In the genomic region with DNA sequence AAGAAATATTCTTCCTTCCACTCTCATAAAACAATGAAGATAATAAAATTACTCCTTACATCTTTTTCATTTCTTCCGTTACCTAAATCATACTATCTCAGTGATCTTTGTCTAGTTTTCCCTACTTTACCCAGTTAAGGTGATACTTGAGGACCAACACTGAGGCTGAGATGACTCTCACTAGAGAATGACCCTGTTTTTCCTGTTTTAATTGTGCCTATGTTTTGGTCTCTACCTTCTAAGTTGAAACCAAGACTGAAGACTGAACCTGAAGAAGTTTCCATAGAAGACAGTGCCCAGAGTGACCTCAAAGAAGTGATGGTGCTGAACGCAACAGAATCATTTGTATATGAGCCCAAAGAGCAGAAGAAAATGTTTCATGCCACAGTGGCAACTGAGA, we compare ENCODE assay signal across 13 cellular contexts. TPM values are rescaled to one million over a fixed set of nuclear protein-coding genes. Genes with fewer than 3 reads are reported as not detected.
"Had no signal": no experiment of that assay in that cellular context is flagged by ENCODE, and none has a peak within 500 bp of the region (broad histone marks: within the 10 kb centered on the region; RNA-seq: fewer than 3 reads in every experiment).

No MANE protein-coding gene starts in this region.

- H3K9me3 ChIP-seq: colonic mucosa, gastrocnemius medialis, heart right ventricle, left lung, sigmoid colon had no signal

- H3K27me3 ChIP-seq: colonic mucosa, gastrocnemius medialis, heart right ventricle, left lung, sigmoid colon had no signal

- H3K27ac ChIP-seq: colonic mucosa, gastrocnemius medialis, heart right ventricle, left lung, sigmoid colon, SK-N-MC had no signal

- H3K4me1 ChIP-seq: colonic mucosa, gastrocnemius medialis had no signal

- H3K4me3 ChIP-seq: colonic mucosa, gastrocnemius medialis, heart right ventricle, left lung, sigmoid colon, SK-N-MC had no signal

- ATAC-seq: gastrocnemius medialis, heart right ventricle, left lung had no signal

- H3K36me3 ChIP-seq: colonic mucosa, gastrocnemius medialis had no signal

- DNase-seq: activated CD4-positive, CD25-positive, alpha-beta regulatory T cell; colonic mucosa; effector CD4-positive, alpha-beta T cell; gastrocnemius medialis; heart right ventricle; left lung; sigmoid colon; stimulated activated CD4-positive, alpha-beta T cell treated with anti-CD3 and anti-CD28 coated beads, Interleukin-2, amount 100 ng/mL, for 24 hours had no signal

RNA-seq across cellular contexts. Expression of gene AIM2, which starts 25.1 kb away (rescaled TPM):
- total RNA-seq: fibroblast of lung, gastrocnemius medialis, osteocyte, pulmonary artery endothelial cell had no signal
- polyA plus RNA-seq: fibroblast of lung had no signal

RNA-seq across cellular contexts. Expression of gene IFI16, which starts 41.7 kb away (rescaled TPM):
- polyA plus RNA-seq: neural cell had no signal
